Comparison of ENCODE assay signal across 9 cellular contexts in genomic region chr2:236167297-236168109, GRCh38. TPM values are rescaled to one million over a fixed set of nuclear protein-coding genes. Genes with fewer than 3 reads are reported as not detected.
A peak's percentile ranks its signal among the peaks of the same experiment; 100 is the strongest.
DNase-seq lines count a peak whose midpoint lies in the region; ATAC-seq and TF ChIP-seq lines count a peak whose summit lies in the region.
"Had no signal": no experiment of that assay in that cellular context is flagged by ENCODE, and none has a peak within 500 bp of the region (broad histone marks: within the 10 kb centered on the region; RNA-seq: fewer than 3 reads in every experiment).

No MANE protein-coding gene starts in this region.

- peak; percentile 59 for DNase-seq in Caki2 (ENCODE audit: low read depth)
- peak; percentile 28 for DNase-seq in NCI-H1105 (lab: John Stamatoyannopoulos, UW)
- DNase-seq in epithelial cell of proximal tubule (ENCODE audit: low read depth) = no peak
- DNase-seq in thyroid gland = no peak
- DNase-seq in hippocampal formation (lab: John Stamatoyannopoulos, UW) = no peak
- no peak for DNase-seq in posterior vena cava (ENCODE audit: low spot score)

- WGBS in thyroid gland, 2 donors = 1 to 2% methylated on average over 19 to 54 of the region's 112 CpGs

- intact Hi-C loops in thyroid gland (cut with DNase I) = no loop called here
- intact Hi-C loops in posterior vena cava (cut with DNase I) = no loop called here

- in situ Hi-C loops in Caki2 (cut with HindIII; ENCODE audit: low pct_unique_long_range_greater_than_20kb, low sequenced_read_pairs) = no loop called here

- ATAC-seq in HG02852 (IDR thresholded peaks at IDR 0.05; ENCODE audit: unreplicated experiment) = no peak

- TF ChIP-seq CTCF in epithelial cell of proximal tubule (conservative IDR thresholded peaks at IDR 0.05; ENCODE audit: low read depth, low read length) (peak; percentile 30), thyroid gland (IDR thresholded peaks at IDR 0.05) (no peak)

- H3K4me3 ChIP-seq in epithelial cell of proximal tubule (ENCODE audit: low read depth, low read length) (peak overlapping the region; percentile 45), neuron (ENCODE audit: low read length) (peak overlapping the region; percentile 67), thyroid gland (replicated peaks in 1 of 3) (peak overlapping the region in 1 of 3 donors; percentile 4)

- H3K9me3 ChIP-seq in neuron (ENCODE audit: low read length) (no peaks in the 10 kb centered on the region), thyroid gland (no peaks in the 10 kb centered on the region)

- H3K4me1 ChIP-seq in neuron (ENCODE audit: insufficient read depth, low read length) = peaks cover 62% of the 10 kb centered on the region
- H3K4me1 ChIP-seq in thyroid gland = peaks cover 30 to 56% of the 10 kb centered on the region in 2 donors

- H2AFZ ChIP-seq in neuron (ENCODE audit: low read depth, low read length) = no peak overlapping the region

- H3K36me3 ChIP-seq in neuron (ENCODE audit: insufficient read depth, low read length) = peaks cover 29% of the 10 kb centered on the region
- no peaks in the 10 kb centered on the region for H3K36me3 ChIP-seq in thyroid gland

- H3K27me3 ChIP-seq in neuron (ENCODE audit: insufficient read depth, low read length) (no peaks in the 10 kb centered on the region), thyroid gland (peaks cover 76% of the 10 kb centered on the region)

- TF ChIP-seq POLR2A in thyroid gland (IDR thresholded peaks at IDR 0.05) = no peak

- H3K27ac ChIP-seq in thyroid gland = no peak overlapping the region
- H3K27ac ChIP-seq: HL-60 had no signal

RNA-seq across cellular contexts. Expression of gene GBX2, which starts 0.7 kb away (rescaled TPM):
- 2.9 TPM in 1 of 2 replicates, not detected in the other for total RNA-seq in Caki2 (2014; rRNA removed; shearing (Covaris generic); ENCODE audit: low replicate concordance)
- total RNA-seq in epithelial cell of proximal tubule (3.3 and 4.8 TPM in 2 replicates), thyroid gland (not detected), posterior vena cava (not detected)

Comparison
In these comparisons a context has a peak if more than half of its experiments do, and no peak if none do; other contexts are left out.
1. DNase-seq: peak in Caki2 (single experiment) and NCI-H1105 (single experiment); none in epithelial cell of proximal tubule (single experiment), thyroid gland (0 of 2), hippocampal formation (0 of 2) and posterior vena cava (single experiment).